Comparison of ENCODE assay signal across 1 cellular context in the genomic region with DNA sequence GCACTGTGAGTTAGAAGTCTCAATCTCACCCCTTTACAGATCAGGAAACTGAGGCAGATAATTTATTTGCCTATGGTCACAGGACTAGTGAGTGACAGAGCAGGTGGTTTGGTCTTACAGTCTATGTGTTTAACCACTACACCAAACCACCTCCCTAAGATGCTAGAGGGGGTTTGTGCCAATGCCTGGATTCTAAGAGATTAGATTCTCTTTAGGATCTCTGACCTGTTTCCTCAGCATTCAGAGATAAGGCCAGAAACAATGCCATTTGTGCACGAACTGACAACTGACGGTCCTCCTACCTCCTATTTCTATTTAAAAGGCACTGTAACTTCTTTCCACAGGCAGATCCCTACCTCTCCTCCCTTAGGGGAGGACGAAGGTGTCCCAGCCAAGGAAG.
TF ChIP-seq lines count a peak whose summit lies in the region.

No MANE protein-coding gene starts in this region.

TF ChIP-seq in HepG2, 621 proteins besides CTCF, POLR2A, EP300 and RAD21:
- no peak for TF ChIP-seq U2AF1 (optimal IDR thresholded peaks at IDR 0.05; ENCODE audit: low read depth, low read length)
- no peak for TF ChIP-seq KDM2A (CRISPR knock-in tag; IDR thresholded peaks at IDR 0.05; ENCODE audit: borderline replicate concordance, low read depth)
- TF ChIP-seq CHD2 (IDR thresholded peaks at IDR 0.05; ENCODE audit: low read depth, low read length): no peak
- TF ChIP-seq, protein P1, sequence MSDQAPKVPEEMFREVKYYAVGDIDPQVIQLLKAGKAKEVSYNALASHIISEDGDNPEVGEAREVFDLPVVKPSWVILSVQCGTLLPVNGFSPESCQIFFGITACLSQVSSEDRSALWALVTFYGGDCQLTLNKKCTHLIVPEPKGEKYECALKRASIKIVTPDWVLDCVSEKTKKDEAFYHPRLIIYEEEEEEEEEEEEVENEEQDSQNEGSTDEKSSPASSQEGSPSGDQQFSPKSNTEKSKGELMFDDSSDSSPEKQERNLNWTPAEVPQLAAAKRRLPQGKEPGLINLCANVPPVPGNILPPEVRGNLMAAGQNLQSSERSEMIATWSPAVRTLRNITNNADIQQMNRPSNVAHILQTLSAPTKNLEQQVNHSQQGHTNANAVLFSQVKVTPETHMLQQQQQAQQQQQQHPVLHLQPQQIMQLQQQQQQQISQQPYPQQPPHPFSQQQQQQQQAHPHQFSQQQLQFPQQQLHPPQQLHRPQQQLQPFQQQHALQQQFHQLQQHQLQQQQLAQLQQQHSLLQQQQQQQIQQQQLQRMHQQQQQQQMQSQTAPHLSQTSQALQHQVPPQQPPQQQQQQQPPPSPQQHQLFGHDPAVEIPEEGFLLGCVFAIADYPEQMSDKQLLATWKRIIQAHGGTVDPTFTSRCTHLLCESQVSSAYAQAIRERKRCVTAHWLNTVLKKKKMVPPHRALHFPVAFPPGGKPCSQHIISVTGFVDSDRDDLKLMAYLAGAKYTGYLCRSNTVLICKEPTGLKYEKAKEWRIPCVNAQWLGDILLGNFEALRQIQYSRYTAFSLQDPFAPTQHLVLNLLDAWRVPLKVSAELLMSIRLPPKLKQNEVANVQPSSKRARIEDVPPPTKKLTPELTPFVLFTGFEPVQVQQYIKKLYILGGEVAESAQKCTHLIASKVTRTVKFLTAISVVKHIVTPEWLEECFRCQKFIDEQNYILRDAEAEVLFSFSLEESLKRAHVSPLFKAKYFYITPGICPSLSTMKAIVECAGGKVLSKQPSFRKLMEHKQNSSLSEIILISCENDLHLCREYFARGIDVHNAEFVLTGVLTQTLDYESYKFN (CRISPR knock-in tag; conservative IDR thresholded peaks at IDR 0.05): no peak
- TF ChIP-seq, protein P2, sequence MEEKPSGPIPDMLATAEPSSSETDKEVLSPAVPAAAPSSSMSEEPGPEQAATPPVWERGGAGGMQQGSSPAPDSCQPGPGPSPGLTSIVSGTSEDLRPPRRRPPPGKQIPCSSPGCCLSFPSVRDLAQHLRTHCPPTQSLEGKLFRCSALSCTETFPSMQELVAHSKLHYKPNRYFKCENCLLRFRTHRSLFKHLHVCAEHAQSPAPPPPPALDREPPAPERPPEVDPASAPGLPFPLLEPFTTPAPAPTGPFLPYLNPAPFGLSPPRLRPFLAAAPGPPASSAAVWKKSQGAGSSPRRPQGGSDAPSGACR (CRISPR knock-in tag; IDR thresholded peaks at IDR 0.05): no peak
- no peak for TF ChIP-seq PCBP2 (optimal IDR thresholded peaks at IDR 0.05; ENCODE audit: low read depth, low read length, poor library complexity, severe bottlenecking)
- no peak for TF ChIP-seq SYNCRIP (IDR thresholded peaks at IDR 0.05; ENCODE audit: insufficient read depth, low read depth, low read length)
- TF ChIP-seq HOXA3 (CRISPR knock-in tag; IDR thresholded peaks at IDR 0.05): no peak
- TF ChIP-seq, protein P3, sequence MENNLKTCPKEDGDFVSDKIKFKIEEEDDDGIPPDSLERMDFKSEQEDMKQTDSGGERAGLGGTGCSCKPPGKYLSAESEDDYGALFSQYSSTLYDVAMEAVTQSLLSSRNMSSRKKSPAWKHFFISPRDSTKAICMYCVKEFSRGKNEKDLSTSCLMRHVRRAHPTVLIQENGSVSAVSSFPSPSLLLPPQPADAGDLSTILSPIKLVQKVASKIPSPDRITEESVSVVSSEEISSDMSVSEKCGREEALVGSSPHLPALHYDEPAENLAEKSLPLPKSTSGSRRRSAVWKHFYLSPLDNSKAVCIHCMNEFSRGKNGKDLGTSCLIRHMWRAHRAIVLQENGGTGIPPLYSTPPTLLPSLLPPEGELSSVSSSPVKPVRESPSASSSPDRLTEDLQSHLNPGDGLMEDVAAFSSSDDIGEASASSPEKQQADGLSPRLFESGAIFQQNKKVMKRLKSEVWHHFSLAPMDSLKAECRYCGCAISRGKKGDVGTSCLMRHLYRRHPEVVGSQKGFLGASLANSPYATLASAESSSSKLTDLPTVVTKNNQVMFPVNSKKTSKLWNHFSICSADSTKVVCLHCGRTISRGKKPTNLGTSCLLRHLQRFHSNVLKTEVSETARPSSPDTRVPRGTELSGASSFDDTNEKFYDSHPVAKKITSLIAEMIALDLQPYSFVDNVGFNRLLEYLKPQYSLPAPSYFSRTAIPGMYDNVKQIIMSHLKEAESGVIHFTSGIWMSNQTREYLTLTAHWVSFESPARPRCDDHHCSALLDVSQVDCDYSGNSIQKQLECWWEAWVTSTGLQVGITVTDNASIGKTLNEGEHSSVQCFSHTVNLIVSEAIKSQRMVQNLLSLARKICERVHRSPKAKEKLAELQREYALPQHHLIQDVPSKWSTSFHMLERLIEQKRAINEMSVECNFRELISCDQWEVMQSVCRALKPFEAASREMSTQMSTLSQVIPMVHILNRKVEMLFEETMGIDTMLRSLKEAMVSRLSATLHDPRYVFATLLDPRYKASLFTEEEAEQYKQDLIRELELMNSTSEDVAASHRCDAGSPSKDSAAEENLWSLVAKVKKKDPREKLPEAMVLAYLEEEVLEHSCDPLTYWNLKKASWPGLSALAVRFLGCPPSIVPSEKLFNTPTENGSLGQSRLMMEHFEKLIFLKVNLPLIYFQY (CRISPR knock-in tag; IDR thresholded peaks at IDR 0.05; ENCODE audit: borderline replicate concordance): no peak
- TF ChIP-seq SETDB1 (CRISPR knock-in tag; IDR thresholded peaks at IDR 0.05; ENCODE audit: borderline replicate concordance): no peak
- no peak for TF ChIP-seq ATF1 (CRISPR knock-in tag; IDR thresholded peaks at IDR 0.05)
- TF ChIP-seq STAG1 (CRISPR knock-in tag; IDR thresholded peaks at IDR 0.05): no peak
- no peak for TF ChIP-seq ZKSCAN1 (IDR thresholded peaks at IDR 0.05; ENCODE audit: low read length)
- no peak for TF ChIP-seq NFIC (IDR thresholded peaks at IDR 0.05; ENCODE audit: low read length)
- TF ChIP-seq ZNF337 (CRISPR knock-in tag; IDR thresholded peaks at IDR 0.05; ENCODE audit: borderline replicate concordance, low read depth): no peak
- no peak for TF ChIP-seq ZFAT (CRISPR knock-in tag; conservative IDR thresholded peaks at IDR 0.05)
- TF ChIP-seq ZNF879 (CRISPR knock-in tag; IDR thresholded peaks at IDR 0.05): no peak
- TF ChIP-seq ZNF549 (CRISPR knock-in tag; IDR thresholded peaks at IDR 0.05): no peak
- TF ChIP-seq SIN3A (IDR thresholded peaks at IDR 0.05; ENCODE audit: borderline replicate concordance, low read depth, low read length): no peak
TF ChIP-seq in HepG2: peak in this region for 0.
